14 cellular contexts compared by ENCODE assay signal in genomic region chr16:86929149-86929871, GRCh38.
DNase-seq lines count a peak whose midpoint lies in the region; ATAC-seq and TF ChIP-seq lines count a peak whose summit lies in the region.
"Had no signal": no experiment of that assay in that cellular context is flagged by ENCODE, and none has a peak within 500 bp of the region (broad histone marks: within the 10 kb centered on the region; RNA-seq: fewer than 3 reads in every experiment).

No MANE protein-coding gene starts in this region.

- no peaks in the 10 kb centered on the region for H4K20me1 ChIP-seq in osteoblast (ENCODE audit: insufficient read depth, low read length)

- no peak for TF ChIP-seq POLR2A in adrenal gland (IDR thresholded peaks at IDR 0.05)

- H3K27me3 ChIP-seq in H7 (ENCODE audit: control insufficient read depth, insufficient read depth, low read length) (peaks cover 3% of the 10 kb centered on the region; the same call in 1 of the 2 replicates), adrenal gland (peaks cover 35% of the 10 kb centered on the region), osteoblast (ENCODE audit: insufficient read depth, low read length) (no peaks in the 10 kb centered on the region)

- H3K79me2 ChIP-seq in osteoblast (ENCODE audit: insufficient read depth, low read length) = no peaks in the 10 kb centered on the region

- peak; percentile 61 to 78 for ATAC-seq in left cardiac atrium
- no peak for ATAC-seq in HG02852 (IDR thresholded peaks at IDR 0.05; ENCODE audit: unreplicated experiment)
- ATAC-seq: activated naive CD4-positive, alpha-beta T cell treated with anti-CD3 and anti-CD28 coated beads, Interleukin-2, amount 50 U/mL, for 72 hours; CD8-positive, alpha-beta T cell had no signal

- H2AFZ ChIP-seq in osteoblast (ENCODE audit: low read length) = no peak overlapping the region

- intact Hi-C loops in adrenal gland (cut with DNase I) = no loop called here
- intact Hi-C loops in left cardiac atrium (cut with DNase I) = no loop called here

- DNase-seq in H7 (peak; percentile 57), adrenal gland (peak in 5 of 7 donors; percentile 29 to 65 (median 41)), left cardiac atrium (peak; percentile 83), osteoblast (ENCODE audit: insufficient read length, low spot score, missing footprints) (peak; percentile 87), NCI-H1105 (lab: John Stamatoyannopoulos, UW) (no peak)
- no peak for DNase-seq in stimulated activated CD4-positive, alpha-beta T cell treated with anti-CD3 and anti-CD28 coated beads, Interleukin-2, amount 100 ng/mL, for 24 hours
- DNase-seq in activated CD4-positive, alpha-beta T cell treated with anti-CD3 and anti-CD28 coated beads, Interleukin-2, amount 50 U/mL, for 1 hour = no peak
- DNase-seq: activated CD4-positive, alpha-beta T cell treated with anti-CD3 and anti-CD28 coated beads, Interleukin-2, amount 50 U/mL, for 48 hours; CD8-positive, alpha-beta T cell; NCI-H2081 treated with DMSO at 0.1 percent for 48 hours; SHP77 had no signal

- no peaks in the 10 kb centered on the region for H3K4me1 ChIP-seq in adrenal gland (replicated peaks in 1 of 2)
- peaks cover 26% of the 10 kb centered on the region for H3K4me1 ChIP-seq in osteoblast (ENCODE audit: insufficient read depth, low read length)

- H3K4me3 ChIP-seq in H7 (ENCODE audit: insufficient read depth, low read depth, low read length) (no peak overlapping the region), adrenal gland (no peak overlapping the region), osteoblast (ENCODE audit: insufficient read depth, low read length) (no peak overlapping the region)
- H3K4me3 ChIP-seq: esophagus muscularis mucosa had no signal

- no peak overlapping the region for H3K4me2 ChIP-seq in osteoblast (ENCODE audit: insufficient read depth, low read length)

- 21 to 37% (median 25%) methylated on average over 27 to 38 of the region's 38 CpGs for WGBS in adrenal gland, 4 donors

- no peak for TF ChIP-seq CTCF in adrenal gland (IDR thresholded peaks at IDR 0.05)
- TF ChIP-seq CTCF in osteoblast (IDR thresholded peaks at IDR 0.05; ENCODE audit: extremely low read depth, low read depth, low read length) = no peak

- H3K36me3 ChIP-seq in H7 (replicated peaks; ENCODE audit: control insufficient read depth, insufficient read depth, low read length) (no peaks in the 10 kb centered on the region), adrenal gland (replicated peaks in 1 of 2) (no peaks in the 10 kb centered on the region), osteoblast (ENCODE audit: insufficient read depth, low read length) (no peaks in the 10 kb centered on the region)
- H3K36me3 ChIP-seq: esophagus muscularis mucosa had no signal

- H3K9me3 ChIP-seq in adrenal gland (replicated peaks in 1 of 3) (no peaks in the 10 kb centered on the region), osteoblast (ENCODE audit: low read depth, low read length) (no peaks in the 10 kb centered on the region)
- H3K9me3 ChIP-seq: esophagus muscularis mucosa had no signal

- H3K27ac ChIP-seq in adrenal gland = peak overlapping the region in 1 of 5 donors; percentile 40
- H3K27ac ChIP-seq in osteoblast (ENCODE audit: low read depth, low read length) = peak overlapping the region; percentile 56
- H3K27ac ChIP-seq: esophagus muscularis mucosa had no signal

Comparison
In these comparisons a context has a peak if more than half of its experiments do, and no peak if none do; other contexts are left out.
1. DNase-seq: peak in H7 (single experiment), adrenal gland (5 of 7), left cardiac atrium (single experiment) and osteoblast (single experiment); none in NCI-H1105 (single experiment), stimulated activated CD4-positive, alpha-beta T cell treated with anti-CD3 and anti-CD28 coated beads, Interleukin-2, amount 100 ng/mL, for 24 hours (0 of 2) and activated CD4-positive, alpha-beta T cell treated with anti-CD3 and anti-CD28 coated beads, Interleukin-2, amount 50 U/mL, for 1 hour (single experiment).